Comparison of ENCODE assay signal across 8 cellular contexts in genomic region chr13:40589285-40590109, GRCh38.
DNase-seq lines count a peak whose midpoint lies in the region; ATAC-seq and TF ChIP-seq lines count a peak whose summit lies in the region.

No MANE protein-coding gene starts in this region.

- in situ Hi-C loops in gastrocnemius medialis (cut with MboI; ENCODE audit: low sequenced_read_pairs in 4 of 4): loop anchor here in 1 of 4 donors (10.0 kb wide), 1 partner anchor 55 kb away; no protein-coding TSS in a partner anchor

- no peaks in the 10 kb centered on the region for H3K9me3 ChIP-seq in heart right ventricle
- no peaks in the 10 kb centered on the region for H3K9me3 ChIP-seq in gastrocnemius medialis
- H3K9me3 ChIP-seq in ovary: no peaks in the 10 kb centered on the region

- no peak overlapping the region; the same call in 1 of the 2 replicates for H3K9ac ChIP-seq in KMS-11

- H3K4me1 ChIP-seq in KMS-11 (ENCODE audit: low read depth, poor library complexity, severe bottlenecking): peaks cover 49% of the 10 kb centered on the region
- peaks cover 17 to 96% (median 75%) of the 10 kb centered on the region in 9 donors for H3K4me1 ChIP-seq in heart right ventricle
- peaks cover 93 to 96% of the 10 kb centered on the region in 2 donors for H3K4me1 ChIP-seq in gastrocnemius medialis
- peaks cover 34% of the 10 kb centered on the region for H3K4me1 ChIP-seq in ovary (ENCODE audit: insufficient read depth)

- H3K4me3 Mint-ChIP-seq in activated T-helper 17 cell treated with anti-CD3 and anti-CD28 coated beads, Interleukin-2, amount 50 U/mL, for 72 hours: peak overlapping the region; percentile 49

- WGBS in heart right ventricle, 2 donors: 19 to 29% methylated on average over 4 of the region's 4 CpGs
- WGBS in ovary, 3 donors: 6 to 20% (median 20%) methylated on average over 4 of the region's 4 CpGs

- H3K36me3 ChIP-seq in KMS-11 (ENCODE audit: insufficient read depth) (no peaks in the 10 kb centered on the region), heart right ventricle (no peaks in the 10 kb centered on the region), gastrocnemius medialis (no peaks in the 10 kb centered on the region), ovary (no peaks in the 10 kb centered on the region)

- no peak overlapping the region for H3K4me3 ChIP-seq in KMS-11 (IDR thresholded peaks at IDR 0.05; ENCODE audit: insufficient read depth, low read depth, low read length)
- peak overlapping the region in 1 of 10 donors; percentile 7 for H3K4me3 ChIP-seq in heart right ventricle
- H3K4me3 ChIP-seq in gastrocnemius medialis: peak overlapping the region in 3 of 4 donors; percentile 20 to 22 (median 21)
- H3K4me3 ChIP-seq in ovary: no peak overlapping the region

- no peak for TF ChIP-seq EP300 in ovary (IDR thresholded peaks at IDR 0.05)

- intact Hi-C loops in heart right ventricle (cut with DNase I) (loop anchor here in 8 of 10 donors (5.0 to 10.0 kb wide), 6 partner anchors 65 to 115 kb away; partner anchors contain the start of gene FOXO1 (in 2 of the 8)), gastrocnemius medialis (cut with DNase I; ENCODE audit: low total_unique reads) (loop anchor here (1.0 to 2.0 kb wide), 2 partner anchors 26 to 245 kb away; no protein-coding TSS in a partner anchor), ovary (cut with DNase I) (no loop called here)

- H3K4me2 ChIP-seq in KMS-11: peak overlapping the region; percentile 88

- TF ChIP-seq CTCF in GM10266 (IDR thresholded peaks at IDR 0.05; ENCODE audit: control insufficient read depth, insufficient read depth, low read depth, missing control alignments) (no peak), KMS-11 (conservative IDR thresholded peaks at IDR 0.05; ENCODE audit: low read depth, low read length) (no peak), heart right ventricle (IDR thresholded peaks at IDR 0.05) (no peak), gastrocnemius medialis (IDR thresholded peaks at IDR 0.05 in 4 of 5, conservative IDR thresholded peaks at IDR 0.05 in 1 of 5) (no peak), ovary (IDR thresholded peaks at IDR 0.05) (no peak)

- H3K36me3 Mint-ChIP-seq in activated T-helper 17 cell treated with anti-CD3 and anti-CD28 coated beads, Interleukin-2, amount 50 U/mL, for 72 hours (ENCODE audit: low read depth): peaks cover 16% of the 10 kb centered on the region

- ATAC-seq in GM21619 (IDR thresholded peaks at IDR 0.05; ENCODE audit: unreplicated experiment) (peak; percentile 92), heart right ventricle (peak; percentile 80 to 92 (median 86)), gastrocnemius medialis (peak; percentile 86)
- ATAC-seq in activated T-helper 17 cell treated with anti-CD3 and anti-CD28 coated beads, Interleukin-2, amount 50 U/mL, for 72 hours (replicated peaks): peak; percentile 86

- DNase-seq in GM10266 (ENCODE audit: extremely low spot score) (peak; percentile 61), heart right ventricle (peak in 1 of 2 donors; percentile 70), gastrocnemius medialis (peak; percentile 74 to 79), ovary (no peak)
- DNase-seq in stimulated activated CD4-positive, alpha-beta T cell treated with anti-CD3 and anti-CD28 coated beads, Interleukin-4, amount 100 ng/mL, for 1 hour: no peak

- H3K27ac Mint-ChIP-seq in activated T-helper 17 cell treated with anti-CD3 and anti-CD28 coated beads, Interleukin-2, amount 50 U/mL, for 72 hours: peak overlapping the region; percentile 70

- TF ChIP-seq POLR2A in gastrocnemius medialis (IDR thresholded peaks at IDR 0.05) (peak; percentile 40 to 71), ovary (IDR thresholded peaks at IDR 0.05) (no peak)

- peaks cover 81% of the 10 kb centered on the region for H3K4me1 Mint-ChIP-seq in activated T-helper 17 cell treated with anti-CD3 and anti-CD28 coated beads, Interleukin-2, amount 50 U/mL, for 72 hours

- peaks cover 43% of the 10 kb centered on the region; the same call in 1 of the 2 replicates for H3K79me2 ChIP-seq in KMS-11 (ENCODE audit: insufficient read depth, low read depth)

- no peaks in the 10 kb centered on the region for H3K9me3 Mint-ChIP-seq in activated T-helper 17 cell treated with anti-CD3 and anti-CD28 coated beads, Interleukin-2, amount 50 U/mL, for 72 hours

- H2AFZ ChIP-seq in KMS-11 (ENCODE audit: low read depth): no peak overlapping the region

- H3K27ac ChIP-seq in KMS-11 (peak overlapping the region; percentile 57), heart right ventricle (peak overlapping the region; percentile 55 to 91 (median 68)), gastrocnemius medialis (peak overlapping the region; percentile 83 to 89 (median 86)), ovary (no peak overlapping the region)

- H3K27me3 ChIP-seq in KMS-11 (ENCODE audit: insufficient read depth, low read depth) (no peaks in the 10 kb centered on the region), heart right ventricle (no peaks in the 10 kb centered on the region), gastrocnemius medialis (no peaks in the 10 kb centered on the region), ovary (no peaks in the 10 kb centered on the region)

- no peaks in the 10 kb centered on the region for H3K27me3 Mint-ChIP-seq in activated T-helper 17 cell treated with anti-CD3 and anti-CD28 coated beads, Interleukin-2, amount 50 U/mL, for 72 hours

- H4K20me1 ChIP-seq in KMS-11 (ENCODE audit: insufficient read depth): no peaks in the 10 kb centered on the region; the same call in 1 of the 2 replicates

Comparison
In these comparisons a context has a peak if more than half of its experiments do, and no peak if none do; other contexts are left out.
1. DNase-seq: peak in GM10266 (single experiment) and gastrocnemius medialis (2 of 2); none in ovary (0 of 5) and stimulated activated CD4-positive, alpha-beta T cell treated with anti-CD3 and anti-CD28 coated beads, Interleukin-4, amount 100 ng/mL, for 1 hour (single experiment).
2. H3K27ac ChIP-seq: peak in KMS-11 (single experiment), heart right ventricle (10 of 10) and gastrocnemius medialis (4 of 4); none in ovary (0 of 2).
3. H3K4me3 ChIP-seq: peak in gastrocnemius medialis (3 of 4); none in KMS-11 (single experiment) and ovary (single experiment).
4. intact Hi-C loops: an anchor here in heart right ventricle (5.0 to 10.0 kb wide) and gastrocnemius medialis (1.0 to 2.0 kb wide); none called in ovary.
5. Peak in every context shown above with its lines, with median percentiles within 50 percentile points of each other: ATAC-seq.